Comparison of ENCODE assay signal across 2 cellular contexts in genomic region chr10:113053091-113053490, GRCh38.
TF ChIP-seq lines count a peak whose summit lies in the region.

No MANE protein-coding gene starts in this region.

TF ChIP-seq in SK-N-SH, 30 proteins besides CTCF, POLR2A, EP300 and RAD21:
- no peak for TF ChIP-seq REST (IDR thresholded peaks at IDR 0.05; ENCODE audit: low read depth, low read length)
- no peak for TF ChIP-seq MXI1 (IDR thresholded peaks at IDR 0.05; ENCODE audit: low read depth, low read length)
- no peak for TF ChIP-seq NRF1 (IDR thresholded peaks at IDR 0.05; ENCODE audit: low read depth, low read length)
- no peak for TF ChIP-seq FOSL2 (IDR thresholded peaks at IDR 0.05; ENCODE audit: borderline replicate concordance, low read depth)
- no peak for TF ChIP-seq FOXJ3 (CRISPR knock-in tag; IDR thresholded peaks at IDR 0.05)
- TF ChIP-seq TCF12 (IDR thresholded peaks at IDR 0.05): no peak
- no peak for TF ChIP-seq SIN3A (IDR thresholded peaks at IDR 0.05; ENCODE audit: borderline replicate concordance, low read depth, low read length)

TF ChIP-seq in SK-N-SH treated with all-trans-retinoic acid at 6 μM for 48 hours, 23 proteins besides CTCF, POLR2A, EP300 and RAD21:
- TF ChIP-seq TSHZ2 (CRISPR knock-in tag; IDR thresholded peaks at IDR 0.05) (no peak), RARB (CRISPR knock-in tag; IDR thresholded peaks at IDR 0.05) (no peak), ZC3H10 (CRISPR knock-in tag; IDR thresholded peaks at IDR 0.05) (no peak), POU6F1 (CRISPR knock-in tag; IDR thresholded peaks at IDR 0.05; ENCODE audit: borderline replicate concordance, low read depth) (no peak), ZNF8 (CRISPR knock-in tag; IDR thresholded peaks at IDR 0.05) (no peak), ESRRG (CRISPR knock-in tag; IDR thresholded peaks at IDR 0.05) (no peak), PATZ1 (CRISPR knock-in tag; IDR thresholded peaks at IDR 0.05; ENCODE audit: borderline replicate concordance) (no peak), CSDC2 (CRISPR knock-in tag; IDR thresholded peaks at IDR 0.05) (no peak), SNAI2 (CRISPR knock-in tag; IDR thresholded peaks at IDR 0.05) (no peak), TCF4 (CRISPR knock-in tag; IDR thresholded peaks at IDR 0.05; ENCODE audit: borderline replicate concordance) (no peak), CSRNP3 (CRISPR knock-in tag; IDR thresholded peaks at IDR 0.05) (no peak), TOX (CRISPR knock-in tag; IDR thresholded peaks at IDR 0.05; ENCODE audit: borderline replicate concordance) (no peak)
